In the genomic region with DNA sequence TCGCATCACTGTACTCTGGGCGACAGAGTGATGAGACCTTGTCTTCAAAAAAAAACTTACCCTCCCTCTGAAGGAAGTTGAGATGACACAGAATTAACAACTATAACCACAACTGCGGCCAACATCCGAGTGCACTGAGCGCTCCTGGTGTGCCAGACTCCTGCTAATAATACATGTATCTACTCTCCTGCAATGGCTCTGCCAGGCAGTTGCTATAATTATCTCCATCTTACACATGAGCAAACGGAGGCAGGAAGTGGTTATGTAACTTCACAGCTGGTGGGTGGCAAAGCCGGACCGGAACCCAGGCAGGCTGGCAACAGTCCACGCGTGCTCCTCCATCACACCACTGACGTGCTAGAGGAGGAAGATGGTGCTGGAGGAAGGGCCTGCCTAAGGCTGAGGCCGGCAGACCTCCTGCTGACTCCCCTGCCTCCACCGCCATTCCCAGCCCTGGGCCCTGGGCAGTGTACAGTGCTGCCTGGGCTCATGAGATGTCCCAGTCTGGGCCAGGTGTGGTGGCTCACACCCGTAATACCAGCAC, we compare ENCODE assay signal across 8 cellular contexts. TPM values are rescaled to one million over a fixed set of nuclear protein-coding genes. Genes with fewer than 3 reads are reported as not detected.
DNase-seq lines count a peak whose midpoint lies in the region; ATAC-seq and TF ChIP-seq lines count a peak whose summit lies in the region.

No MANE protein-coding gene starts in this region.

- H3K36me3 Mint-ChIP-seq in CD14-positive monocyte = peaks cover 35 to 47% of the 10 kb centered on the region in 2 donors
- H3K36me3 Mint-ChIP-seq in central memory CD8-positive, alpha-beta T cell (ENCODE audit: insufficient read depth) = peaks cover 16% of the 10 kb centered on the region

- peaks cover 0 to 4% (median 0%) of the 10 kb centered on the region in 3 donors for H3K27me3 Mint-ChIP-seq in CD14-positive monocyte (ENCODE audit: low read depth in 3 of 3)
- H3K27me3 Mint-ChIP-seq in central memory CD8-positive, alpha-beta T cell = no peaks in the 10 kb centered on the region

- H3K9me3 Mint-ChIP-seq in CD14-positive monocyte = peaks cover 0 to 3% (median 0%) of the 10 kb centered on the region in 7 donors
- no peaks in the 10 kb centered on the region for H3K9me3 Mint-ChIP-seq in central memory CD8-positive, alpha-beta T cell

- peaks cover 43% of the 10 kb centered on the region for H3K4me1 Mint-ChIP-seq in CD14-positive monocyte
- H3K4me1 Mint-ChIP-seq in central memory CD8-positive, alpha-beta T cell = peaks cover 53% of the 10 kb centered on the region

- ATAC-seq in GM21528 (IDR thresholded peaks at IDR 0.05; ENCODE audit: low FRiP score, unreplicated experiment) = peak; percentile 70
- ATAC-seq in central memory CD8-positive, alpha-beta T cell (replicated peaks; ENCODE audit: extremely low read depth, poor library complexity, severe bottlenecking) = peak; percentile 98

- DNase-seq in CD14-positive monocyte (ENCODE audit: low spot score) (peak; percentile 91), NCI-H1694 (lab: John Stamatoyannopoulos, UW) (peak; percentile 62), midbrain (lab: John Stamatoyannopoulos, UW) (peak; percentile 66), HT-29 (ENCODE audit: low spot score) (no peak)
- peak; percentile 36 to 42 for DNase-seq in activated CD4-positive, alpha-beta T cell treated with anti-CD3 and anti-CD28 coated beads for 24 hours (ENCODE audit: low read depth in 2 of 2)
- DNase-seq in central memory CD8-positive, alpha-beta T cell (ENCODE audit: low spot score in 2 of 2) = peak; percentile 66 to 90
- DNase-seq in stimulated activated CD8-positive, alpha-beta memory T cell treated with anti-CD3 and anti-CD28 coated beads, Interleukin-7, amount 100 ng/mL, for 24 hours (ENCODE audit: low read depth) = peak; percentile 32

- TF ChIP-seq CTCF in CD14-positive monocyte (IDR thresholded peaks at IDR 0.05) = no peak

- H3K4me3 Mint-ChIP-seq in CD14-positive monocyte = peak overlapping the region; percentile 41 to 67
- peak overlapping the region; percentile 48 for H3K4me3 Mint-ChIP-seq in central memory CD8-positive, alpha-beta T cell

- H3K27ac Mint-ChIP-seq in CD14-positive monocyte = peak overlapping the region; percentile 90 to 99 (median 96)
- H3K27ac Mint-ChIP-seq in central memory CD8-positive, alpha-beta T cell (ENCODE audit: low read depth) = peak overlapping the region; percentile 92

- intact Hi-C loops in CD14-positive monocyte (cut with micrococcal nuclease) = no loop called here

RNA-seq across cellular contexts. Expression of gene XRCC1, which starts 12.6 kb away (rescaled TPM):
- 10 to 100 TPM; 13.1 to 19.3 TPM for polyA plus RNA-seq in CD14-positive monocyte
- total RNA-seq in HT-29 (2014; rRNA removed; shearing (Covaris generic)) = 59.7 and 60.1 TPM in 2 replicates

RNA-seq across cellular contexts. Expression of gene PINLYP, which starts 12.8 kb away (rescaled TPM):
- polyA plus RNA-seq in CD14-positive monocyte = 1 to 10 TPM in 1 of 2 donors, under 1 TPM in 1; 0.93 to 1.3 TPM
- 0.03 TPM in 1 of 2 replicates, not detected in the other for total RNA-seq in HT-29 (2014; rRNA removed; shearing (Covaris generic))

RNA-seq across cellular contexts. Expression of gene ZNF575, which starts 29.8 kb away (rescaled TPM):
- under 1 TPM; 0.25 to 0.79 TPM for polyA plus RNA-seq in CD14-positive monocyte
- total RNA-seq in HT-29 (2014; rRNA removed; shearing (Covaris generic)) = 0.08 TPM in 2 replicates

RNA-seq across cellular contexts. Expression of gene IRGQ, which starts 33.2 kb away (rescaled TPM):
- 1 to 10 TPM; 1.8 to 2.9 TPM for polyA plus RNA-seq in CD14-positive monocyte
- total RNA-seq in HT-29 (2014; rRNA removed; shearing (Covaris generic)) = 23.0 and 26.0 TPM in 2 replicates

RNA-seq across cellular contexts. Expression of gene ZNF576, which starts 33.6 kb away (rescaled TPM):
- polyA plus RNA-seq in CD14-positive monocyte = 1 to 10 TPM; 7.2 to 8.4 TPM
- 29.6 and 41.8 TPM in 2 replicates for total RNA-seq in HT-29 (2014; rRNA removed; shearing (Covaris generic))
